In the genomic region with DNA sequence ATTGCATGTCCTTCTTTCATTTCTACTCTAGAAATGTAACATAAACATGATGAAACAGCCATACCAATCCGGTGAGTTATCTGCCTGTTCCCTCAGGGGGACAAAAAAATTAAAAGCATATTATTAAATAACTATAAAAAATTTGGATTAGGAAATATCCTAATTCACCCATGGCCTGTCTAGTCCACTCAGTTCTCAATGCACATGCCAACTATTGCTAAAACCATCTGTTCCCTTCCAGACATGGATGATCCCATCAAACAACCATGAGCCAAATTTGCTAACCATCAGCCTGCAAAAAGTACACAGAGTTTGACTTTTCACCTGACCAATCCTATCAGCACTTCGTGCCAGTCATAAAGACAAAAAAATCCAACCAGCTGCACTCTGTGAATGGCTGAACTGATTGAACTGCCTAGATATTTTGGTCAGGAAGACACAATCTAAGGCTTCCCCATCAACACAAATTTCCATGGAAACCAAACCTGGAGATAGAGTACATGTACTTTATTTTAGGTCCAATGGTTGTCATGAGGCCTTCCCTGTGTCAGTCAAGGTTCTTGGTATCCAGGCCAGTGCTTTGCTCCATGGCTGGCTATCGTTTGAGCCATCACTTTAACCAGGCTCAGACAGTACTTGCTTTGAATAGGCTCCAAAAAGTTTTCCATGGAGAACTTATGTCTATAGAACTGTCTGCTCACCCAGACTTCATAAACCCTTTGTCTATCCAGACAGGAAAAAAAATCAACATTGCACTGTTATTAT, we compare ENCODE assay signal across 19 cellular contexts.
A peak's percentile ranks its signal among the peaks of the same experiment; 100 is the strongest.
DNase-seq lines count a peak whose midpoint lies in the region; ATAC-seq and TF ChIP-seq lines count a peak whose summit lies in the region.
"Had no signal": no experiment of that assay in that cellular context is flagged by ENCODE, and none has a peak within 500 bp of the region (broad histone marks: within the 10 kb centered on the region; RNA-seq: fewer than 3 reads in every experiment).

No MANE protein-coding gene starts in this region.

- no peaks in the 10 kb centered on the region for H3K27me3 ChIP-seq in gastroesophageal sphincter
- H3K27me3 ChIP-seq in thoracic aorta (replicated peaks; ENCODE audit: insufficient read depth), result no peaks in the 10 kb centered on the region

- no peaks in the 10 kb centered on the region for H3K27me3 Mint-ChIP-seq in MCF 10A (ENCODE audit: insufficient read depth, unreplicated experiment)
- H3K27me3 Mint-ChIP-seq: activated CD4-positive, alpha-beta T cell treated with anti-CD3 and anti-CD28 coated beads, Interleukin-2, amount 10 ng/mL, durations not matched to agents 24 days and 14 days; activated naive CD8-positive, alpha-beta T cell treated with anti-CD3 and anti-CD28 coated beads, Interleukin-2, amount 50 U/mL, for 24 hours; CD4-positive, CD25-positive, alpha-beta regulatory T cell; memory B cell had no signal

- no peak for TF ChIP-seq EP300 in gastroesophageal sphincter (IDR thresholded peaks at IDR 0.05)

- H3K27ac ChIP-seq in gastroesophageal sphincter (peak overlapping the region in 3 of 4 donors; percentile 5 to 32 (median 21)), thoracic aorta (no peak overlapping the region)

- peaks cover 7% of the 10 kb centered on the region for H3K4me1 Mint-ChIP-seq in MCF 10A (ENCODE audit: insufficient read depth, unreplicated experiment)
- H3K4me1 Mint-ChIP-seq: activated CD4-positive, alpha-beta T cell treated with anti-CD3 and anti-CD28 coated beads, Interleukin-2, amount 10 ng/mL, durations not matched to agents 24 days and 14 days; activated naive CD8-positive, alpha-beta T cell treated with anti-CD3 and anti-CD28 coated beads, Interleukin-2, amount 50 U/mL, for 24 hours; memory B cell had no signal

- no peaks in the 10 kb centered on the region for H3K9me3 Mint-ChIP-seq in MCF 10A (ENCODE audit: unreplicated experiment)
- H3K9me3 Mint-ChIP-seq: activated CD4-positive, alpha-beta T cell treated with anti-CD3 and anti-CD28 coated beads, Interleukin-2, amount 10 ng/mL, durations not matched to agents 24 days and 14 days; activated naive CD8-positive, alpha-beta T cell treated with anti-CD3 and anti-CD28 coated beads, Interleukin-2, amount 50 U/mL, for 24 hours; activated T-cell treated with anti-CD3 and anti-CD28 coated beads, Interleukin-2, amount 50 U/mL, for 4 hours; CD4-positive, CD25-positive, alpha-beta regulatory T cell; memory B cell had no signal

- POLR2A ChIA-PET in MCF 10A (lab: Yijun Ruan, JAX), result interaction anchor here (0.6 to 1.4 kb wide), 5 partner anchors 9 to 206 kb away, joined by 3 read pairs; no protein-coding TSS in a partner anchor

- peaks cover 0 to 31% (median 0%) of the 10 kb centered on the region in 3 donors for H3K4me1 ChIP-seq in gastroesophageal sphincter
- peaks cover 3 to 7% of the 10 kb centered on the region in 2 donors for H3K4me1 ChIP-seq in thoracic aorta (ENCODE audit: control insufficient read depth in 1 of 2, low read depth in 2 of 2)

- H3K36me3 Mint-ChIP-seq in MCF 10A (ENCODE audit: insufficient read depth, unreplicated experiment), result no peaks in the 10 kb centered on the region
- H3K36me3 Mint-ChIP-seq: CD4-positive, CD25-positive, alpha-beta regulatory T cell; memory B cell had no signal

- WGBS in gastroesophageal sphincter (ENCODE audit: low coverage in 1 of 2), 2 donors, result 45 to 54% methylated on average over 3 of the region's 3 CpGs

- H3K4me3 Mint-ChIP-seq in MCF 10A (ENCODE audit: unreplicated experiment), result peak overlapping the region; percentile 35
- H3K4me3 Mint-ChIP-seq: activated CD4-positive, alpha-beta T cell treated with anti-CD3 and anti-CD28 coated beads, Interleukin-2, amount 10 ng/mL, durations not matched to agents 24 days and 14 days; activated naive CD8-positive, alpha-beta T cell treated with anti-CD3 and anti-CD28 coated beads, Interleukin-2, amount 50 U/mL, for 24 hours; activated T-cell treated with anti-CD3 and anti-CD28 coated beads, Interleukin-2, amount 50 U/mL, for 4 hours; CD4-positive, CD25-positive, alpha-beta regulatory T cell; memory B cell had no signal

- peak; percentile 85 for DNase-seq in EL
- peak; percentile 62 for DNase-seq in MCF 10A (ENCODE audit: unreplicated experiment)
- no peak for DNase-seq in thoracic aorta (ENCODE audit: low spot score)
- no peak for DNase-seq in NCI-H2227 (lab: John Stamatoyannopoulos, UW; ENCODE audit: unreplicated experiment)
- DNase-seq in NCI-H510A (lab: John Stamatoyannopoulos, UW), result no peak
- DNase-seq in HuH-7 (ENCODE audit: low spot score), result no peak
- DNase-seq in GF-D8 (lab: John Stamatoyannopoulos, UW), result no peak
- DNase-seq: activated CD4-positive, alpha-beta T cell treated with anti-CD3 and anti-CD28 coated beads, Interleukin-2, amount 10 ng/mL, durations not matched to agents 24 days and 14 days; activated naive CD8-positive, alpha-beta T cell treated with anti-CD3 and anti-CD28 coated beads, Interleukin-2, amount 50 U/mL, for 24 hours; activated T-cell treated with anti-CD3 and anti-CD28 coated beads, Interleukin-2, amount 50 U/mL, for 4 hours; CD4-positive, CD25-positive, alpha-beta regulatory T cell; cortex of kidney; NCI-H1092; SHP77; stimulated activated naive CD8-positive, alpha-beta T cell treated with anti-CD3 and anti-CD28 coated beads, Interleukin-15, Interleukin-2, amounts not matched to agents 100 U/mL and 50 U/mL, for 24 hours; T1000 had no signal

- CTCF ChIA-PET in MCF 10A (lab: Yijun Ruan, JAX), result interaction anchor here (0.7 to 0.8 kb wide), 2 partner anchors 65 to 96 kb away, joined by 3 read pairs; no protein-coding TSS in a partner anchor

- BruUV-seq in MCF 10A (replicated peaks; lab: Mats Ljungman, UMichigan), result no TSS peak

- no peaks in the 10 kb centered on the region for H3K36me3 ChIP-seq in gastroesophageal sphincter
- H3K36me3 ChIP-seq in thoracic aorta, result no peaks in the 10 kb centered on the region

- H3K4me3 ChIP-seq in gastroesophageal sphincter, result no peak overlapping the region
- H3K4me3 ChIP-seq in thoracic aorta, result no peak overlapping the region

- no peak for TF ChIP-seq POLR2A in gastroesophageal sphincter (IDR thresholded peaks at IDR 0.05)

- ATAC-seq in gastroesophageal sphincter (peak; percentile 90), thoracic aorta (ENCODE audit: insufficient number of reproducible peaks, low FRiP score, low read depth) (peak; percentile 13)
- ATAC-seq: activated naive CD8-positive, alpha-beta T cell treated with anti-CD3 and anti-CD28 coated beads, Interleukin-2, amount 50 U/mL, for 24 hours; activated T-cell treated with anti-CD3 and anti-CD28 coated beads, Interleukin-2, amount 50 U/mL, for 4 hours; esophagus mucosa; stimulated activated naive CD8-positive, alpha-beta T cell treated with anti-CD3 and anti-CD28 coated beads, Interleukin-15, Interleukin-2, amounts not matched to agents 100 U/mL and 50 U/mL, for 24 hours had no signal

- peak overlapping the region; percentile 76 for H3K27ac Mint-ChIP-seq in MCF 10A (ENCODE audit: low read depth, unreplicated experiment)
- H3K27ac Mint-ChIP-seq: activated CD4-positive, alpha-beta T cell treated with anti-CD3 and anti-CD28 coated beads, Interleukin-2, amount 10 ng/mL, durations not matched to agents 24 days and 14 days; activated naive CD8-positive, alpha-beta T cell treated with anti-CD3 and anti-CD28 coated beads, Interleukin-2, amount 50 U/mL, for 24 hours; CD4-positive, CD25-positive, alpha-beta regulatory T cell; memory B cell had no signal

- TF ChIP-seq CTCF in MCF 10A (IDR thresholded peaks at IDR 0.05; ENCODE audit: unreplicated experiment) (no peak), gastroesophageal sphincter (IDR thresholded peaks at IDR 0.05) (no peak), thoracic aorta (IDR thresholded peaks at IDR 0.05) (no peak)

- intact Hi-C loops in MCF 10A (cut with micrococcal nuclease), result no loop called here

- H3K9me3 ChIP-seq in gastroesophageal sphincter (no peaks in the 10 kb centered on the region), thoracic aorta (no peaks in the 10 kb centered on the region)

Comparison
In these comparisons a context has a peak if more than half of its experiments do, and no peak if none do; other contexts are left out.
1. DNase-seq: peak in EL (single experiment) and MCF 10A (single experiment); none in thoracic aorta (single experiment), NCI-H2227 (single experiment), NCI-H510A (single experiment), HuH-7 (single experiment) and GF-D8 (single experiment).
2. H3K27ac ChIP-seq: peak in gastroesophageal sphincter (3 of 4); none in thoracic aorta (0 of 2).